26 cellular contexts compared by ENCODE assay signal in genomic region chr6:44481765-44482164, GRCh38.
"Had no signal": no experiment of that assay in that cellular context is flagged by ENCODE, and none has a peak within 500 bp of the region (broad histone marks: within the 10 kb centered on the region; RNA-seq: fewer than 3 reads in every experiment).

No MANE protein-coding gene starts in this region.

- H3K36me3 Mint-ChIP-seq: mesothelial cell of epicardium; naive B cell; natural killer cell; neural progenitor cell; stimulated activated effector memory CD8-positive, alpha-beta T cell treated with anti-CD3 and anti-CD28 coated beads, Interleukin-12 subunit alpha, Interleukin-12 subunit beta, amount 100 ng/mL, for 72 hours had no signal

- H3K79me2 ChIP-seq: hepatocyte had no signal

- H3K4me3 ChIP-seq: heart right ventricle, hepatocyte, lung, neural progenitor cell, ovary, sigmoid colon, spleen, suprapubic skin, thoracic aorta, tibial artery, uterus had no signal

- H2AFZ ChIP-seq: hepatocyte, neural progenitor cell had no signal

- H3K27ac Mint-ChIP-seq: mesothelial cell of epicardium; naive B cell; natural killer cell; nephron progenitor cell; neural progenitor cell; progenitor cell of endocrine pancreas; stimulated activated effector memory CD8-positive, alpha-beta T cell treated with anti-CD3 and anti-CD28 coated beads, Interleukin-12 subunit alpha, Interleukin-12 subunit beta, amount 100 ng/mL, for 72 hours; stimulated activated naive CD8-positive, alpha-beta T cell treated with anti-CD3 and anti-CD28 coated beads, Interleukin-15, Interleukin-2, amounts not matched to agents 100 ng/mL and 50 ng/mL, for 24 hours had no signal

- H3K4me3 Mint-ChIP-seq: mesothelial cell of epicardium; naive B cell; natural killer cell; nephron progenitor cell; neural progenitor cell; stimulated activated effector memory CD8-positive, alpha-beta T cell treated with anti-CD3 and anti-CD28 coated beads, Interleukin-12 subunit alpha, Interleukin-12 subunit beta, amount 100 ng/mL, for 72 hours; stimulated activated naive CD8-positive, alpha-beta T cell treated with anti-CD3 and anti-CD28 coated beads, Interleukin-15, Interleukin-2, amounts not matched to agents 100 ng/mL and 50 ng/mL, for 24 hours had no signal

- H3K9me3 ChIP-seq: heart right ventricle, neutrophil, ovary, sigmoid colon, spleen, suprapubic skin, thoracic aorta, tibial artery, uterus had no signal

- H3K27me3 ChIP-seq: neural progenitor cell, ovary, sigmoid colon, suprapubic skin, uterus had no signal

- H3K36me3 ChIP-seq: heart right ventricle, neural progenitor cell, neutrophil, ovary, sigmoid colon, spleen, suprapubic skin, thoracic aorta, tibial artery, uterus had no signal

- H3K4me2 ChIP-seq: hepatocyte, neural progenitor cell had no signal

- H3K27ac ChIP-seq: hepatocyte, neural progenitor cell, neutrophil, ovary, sigmoid colon, spleen, thoracic aorta, tibial artery, uterus had no signal

- H3K4me1 Mint-ChIP-seq: naive B cell; natural killer cell; stimulated activated effector memory CD8-positive, alpha-beta T cell treated with anti-CD3 and anti-CD28 coated beads, Interleukin-12 subunit alpha, Interleukin-12 subunit beta, amount 100 ng/mL, for 72 hours had no signal

- DNase-seq: heart right ventricle; islet precursor cell; naive B cell; natural killer cell; nephron progenitor cell; occipital lobe; ovary; right cardiac atrium; sigmoid colon; spleen; stimulated activated CD4-positive, alpha-beta T cell treated with anti-CD3 and anti-CD28 coated beads, Interleukin-4, amount 100 ng/mL, for 24 hours; stimulated activated naive CD4-positive, alpha-beta T cell; tibial artery; trophoblast cell; uterus had no signal

- H3K9me3 Mint-ChIP-seq: mesothelial cell of epicardium; natural killer cell; nephron progenitor cell; neural progenitor cell; stimulated activated effector memory CD8-positive, alpha-beta T cell treated with anti-CD3 and anti-CD28 coated beads, Interleukin-12 subunit alpha, Interleukin-12 subunit beta, amount 100 ng/mL, for 72 hours; stimulated activated naive CD8-positive, alpha-beta T cell treated with anti-CD3 and anti-CD28 coated beads, Interleukin-15, Interleukin-2, amounts not matched to agents 100 ng/mL and 50 ng/mL, for 24 hours had no signal

- ATAC-seq: left lobe of liver; natural killer cell; right cardiac atrium; stimulated activated effector memory CD8-positive, alpha-beta T cell treated with anti-CD3 and anti-CD28 coated beads, Interleukin-12 subunit alpha, Interleukin-12 subunit beta, amount 100 ng/mL, for 72 hours had no signal

- H3K4me1 ChIP-seq: spleen, tibial artery, uterus had no signal
